In genomic region chr14:69004731-69005431, GRCh38 we compare ENCODE assay signal across 15 cellular contexts. TPM values are rescaled to one million over a fixed set of nuclear protein-coding genes. Genes with fewer than 3 reads are reported as not detected.
DNase-seq lines count a peak whose midpoint lies in the region; ATAC-seq and TF ChIP-seq lines count a peak whose summit lies in the region.
"Had no signal": no experiment of that assay in that cellular context is flagged by ENCODE, and none has a peak within 500 bp of the region (broad histone marks: within the 10 kb centered on the region; RNA-seq: fewer than 3 reads in every experiment).

No MANE protein-coding gene starts in this region.

- DNase-seq in HFFc6: no peak
- DNase-seq in amniotic epithelial cell (ENCODE audit: low read depth): peak; percentile 24
- peak; percentile 26 for DNase-seq in iPS-NIHi7 (ENCODE audit: extremely low spot score)
- no peak for DNase-seq in sigmoid colon
- DNase-seq in cerebellum (ENCODE audit: low spot score): no peak
- no peak for DNase-seq in NCI-H2107 treated with DMSO at 0.1 percent for 48 hours (lab: John Stamatoyannopoulos, UW; ENCODE audit: unreplicated experiment)
- DNase-seq: activated CD8-positive, alpha-beta memory T cell treated with anti-CD3 and anti-CD28 coated beads, Interleukin-2, amount 50 U/mL, for 48 hours; naive B cell; NCI-H2171 had no signal

- peaks cover 2% of the 10 kb centered on the region; the same call in 1 of the 2 replicates for H3K27me3 Mint-ChIP-seq in HFFc6 (ENCODE audit: insufficient read depth)

- no peaks in the 10 kb centered on the region for H3K36me3 Mint-ChIP-seq in HFFc6 (ENCODE audit: low read depth)

- no peaks in the 10 kb centered on the region for H3K36me3 ChIP-seq in sigmoid colon

- peak overlapping the region; percentile 79 for H3K27ac Mint-ChIP-seq in HFFc6
- H3K27ac Mint-ChIP-seq: naive B cell had no signal

- H3K27me3 ChIP-seq in sigmoid colon: no peaks in the 10 kb centered on the region

- no peak for TF ChIP-seq POLR2A in sigmoid colon (IDR thresholded peaks at IDR 0.05)

- no peaks in the 10 kb centered on the region for H3K9me3 ChIP-seq in sigmoid colon

- ATAC-seq in GM18511 (IDR thresholded peaks at IDR 0.05; ENCODE audit: unreplicated experiment): no peak
- ATAC-seq in GM19455 (IDR thresholded peaks at IDR 0.05; ENCODE audit: unreplicated experiment): no peak
- ATAC-seq: activated CD4-positive, CD25-positive, alpha-beta regulatory T cell treated with anti-CD3 and anti-CD28 coated beads, Interleukin-2, amount 50 U/mL, for 24 hours; GM12878 had no signal

- TF ChIP-seq CTCF in HFFc6 (IDR thresholded peaks at IDR 0.05): no peak
- no peak for TF ChIP-seq CTCF in sigmoid colon (IDR thresholded peaks at IDR 0.05)

- TF ChIP-seq EP300 in sigmoid colon (IDR thresholded peaks at IDR 0.05): no peak

- peak overlapping the region in 3 of 4 donors; percentile 43 to 74 (median 66) for H3K27ac ChIP-seq in sigmoid colon
- H3K27ac ChIP-seq: dorsolateral prefrontal cortex, HL-60 had no signal

- peaks cover 0 to 32% (median 18%) of the 10 kb centered on the region in 4 donors for H3K4me1 ChIP-seq in sigmoid colon

- H3K4me1 Mint-ChIP-seq in HFFc6 (ENCODE audit: low read depth): peaks cover 28% of the 10 kb centered on the region
- H3K4me1 Mint-ChIP-seq: naive B cell had no signal

- H3K4me3 ChIP-seq in sigmoid colon: no peak overlapping the region
- H3K4me3 ChIP-seq: dorsolateral prefrontal cortex, GM12878 had no signal

- WGBS in sigmoid colon, 2 donors: 76 to 83% methylated on average over 7 of the region's 7 CpGs

- H3K9me3 Mint-ChIP-seq in HFFc6: no peaks in the 10 kb centered on the region

- intact Hi-C loops in sigmoid colon (cut with DNase I): no loop called here

- H3K4me3 Mint-ChIP-seq in HFFc6: peak overlapping the region; percentile 30

RNA-seq across cellular contexts. Expression of gene ACTN1, which starts 25.8 kb away (rescaled TPM):
- total RNA-seq in HFFc6 (2021; fragmentation: NEBNext Ultra II Directional; extraction: Animal tissue kit (Norgen Biotek cat#: 25700)): 100 to 1,000 TPM; 749 to 847 (median 825) TPM
- total RNA-seq in sigmoid colon (1,000 to 10,000 TPM in 1 of 4 donors, 100 to 1,000 TPM in 3; 372 to 1,069 (median 688) TPM), cerebellum (23.1 TPM)
- polyA plus RNA-seq in sigmoid colon: 10 to 100 TPM; 20.1 to 98.1 (median 24.0) TPM

Comparison
In these comparisons a context has a peak if more than half of its experiments do, and no peak if none do; other contexts are left out.
1. DNase-seq: peak in amniotic epithelial cell (single experiment) and iPS-NIHi7 (single experiment); none in HFFc6 (single experiment), sigmoid colon (single experiment), cerebellum (single experiment) and NCI-H2107 treated with DMSO at 0.1 percent for 48 hours (single experiment).
2. RNA of gene ACTN1, which starts 25.8 kb away (total RNA-seq): 749 to 847 TPM in HFFc6 and 372 to 1,069 TPM in sigmoid colon; 23.1 TPM in cerebellum (single experiment); every median in the first group is over 10 times any median in the second.